ENCODE assay signal across 13 cellular contexts in the genomic region with DNA sequence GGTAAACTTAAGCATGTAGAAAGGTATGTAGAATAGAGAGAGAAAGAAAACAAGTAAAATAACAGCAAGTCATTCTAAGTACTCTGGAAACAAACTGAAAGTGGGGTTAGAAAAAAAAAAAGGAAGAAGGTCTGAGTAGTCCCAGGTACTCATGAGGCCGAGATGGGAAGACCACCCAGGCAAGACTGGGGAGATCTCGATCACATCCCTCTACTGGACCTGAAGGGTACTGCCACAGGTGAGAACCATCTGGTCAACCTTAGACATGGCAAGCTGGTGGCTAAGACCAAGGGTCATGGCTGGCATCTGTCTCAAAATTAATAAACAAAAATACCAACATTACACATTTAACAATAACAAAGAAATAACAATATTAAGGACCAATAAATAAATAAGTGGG. TPM values are rescaled to one million over a fixed set of nuclear protein-coding genes. Genes with fewer than 3 reads are reported as not detected.
DNase-seq lines count a peak whose midpoint lies in the region; TF ChIP-seq lines count a peak whose summit lies in the region.
"Had no signal": no experiment of that assay in that cellular context is flagged by ENCODE, and none has a peak within 500 bp of the region (broad histone marks: within the 10 kb centered on the region; RNA-seq: fewer than 3 reads in every experiment).

No MANE protein-coding gene starts in this region.

- H3K4me3 ChIP-seq in PC-9 = no peak overlapping the region
- H3K4me3 ChIP-seq in fibroblast of the aortic adventitia (ENCODE audit: low read depth, low read length) = no peak overlapping the region
- no peak overlapping the region for H3K4me3 ChIP-seq in hepatocyte
- H3K4me3 ChIP-seq: mucosa of descending colon, skin epidermis had no signal

- H3K27ac ChIP-seq in PC-9 (no peak overlapping the region), hepatocyte (no peak overlapping the region)
- H3K27ac ChIP-seq: skin epidermis had no signal

- H4K20me1 ChIP-seq in PC-9 (ENCODE audit: insufficient read depth) = no peaks in the 10 kb centered on the region
- no peaks in the 10 kb centered on the region for H4K20me1 ChIP-seq in hepatocyte (ENCODE audit: insufficient read depth, poor library complexity, severe bottlenecking)

- CTCF ChIA-PET in PC-9 (lab: Charles Lee) = no interaction called here

- H2AFZ ChIP-seq in PC-9 (no peak overlapping the region), hepatocyte (no peak overlapping the region)

- no peaks in the 10 kb centered on the region for H3K36me3 ChIP-seq in PC-9 (ENCODE audit: low read depth)
- no peaks in the 10 kb centered on the region for H3K36me3 ChIP-seq in hepatocyte (replicated peaks; ENCODE audit: insufficient read depth, low read depth)

- in situ Hi-C loops in ACHN (cut with HindIII; ENCODE audit: low pct_ligation_motif_present, low pct_unique_long_range_greater_than_20kb, low sequenced_read_pairs) = no loop called here

- H3K27me3 ChIP-seq in PC-9 (ENCODE audit: insufficient read depth, low read depth) (no peaks in the 10 kb centered on the region), hepatocyte (no peaks in the 10 kb centered on the region)

- H3K4me1 ChIP-seq in PC-9 (replicated peaks; ENCODE audit: insufficient read depth) (no peaks in the 10 kb centered on the region), hepatocyte (ENCODE audit: insufficient read depth) (no peaks in the 10 kb centered on the region)

- intact Hi-C loops in PC-9 (cut with micrococcal nuclease; ENCODE audit: unreplicated experiment) = no loop called here

- H3K9me2 ChIP-seq in PC-9 (ENCODE audit: insufficient read depth) (no peaks in the 10 kb centered on the region), hepatocyte (replicated peaks; ENCODE audit: insufficient read depth) (no peaks in the 10 kb centered on the region)

- H3K79me2 ChIP-seq in PC-9 (ENCODE audit: low read depth) (no peaks in the 10 kb centered on the region), hepatocyte (no peaks in the 10 kb centered on the region)

- POLR2A ChIA-PET in PC-9 (lab: Charles Lee; ENCODE audit: unreplicated experiment) = no interaction called here

- peaks cover 18% of the 10 kb centered on the region for H3K9me3 ChIP-seq in PC-9 (ENCODE audit: insufficient read depth, low read depth)
- no peaks in the 10 kb centered on the region for H3K9me3 ChIP-seq in hepatocyte (ENCODE audit: low read depth)

- TF ChIP-seq CTCF in PC-9 (conservative IDR thresholded peaks at IDR 0.05) (peak; percentile 61), fibroblast of the aortic adventitia (IDR thresholded peaks at IDR 0.05; ENCODE audit: insufficient read depth, low read length) (peak; percentile 36), hepatocyte (IDR thresholded peaks at IDR 0.05; ENCODE audit: poor library complexity) (no peak)

- DNase-seq in ACHN = peak; percentile 8
- DNase-seq in Daoy (ENCODE audit: low read depth) = peak; percentile 7
- DNase-seq in PC-9 = no peak
- no peak for DNase-seq in fibroblast of the aortic adventitia (ENCODE audit: low read depth)
- no peak for DNase-seq in retina
- DNase-seq in NCI-H1694 (lab: John Stamatoyannopoulos, UW) = no peak
- no peak for DNase-seq in activated naive CD4-positive, alpha-beta T cell treated with Interleukin-2 at 50 U/mL for 16 hours
- DNase-seq in hepatocyte (ENCODE audit: low spot score) = no peak
- DNase-seq: activated T-cell treated with anti-CD3 and anti-CD28 coated beads, Interleukin-2, amount 50 U/mL, for 1 hour; Kasumi-1; mucosa of descending colon; NK-92 treated with Interleukin-12 subunit alpha and Interleukin-12 subunit beta, amount 100 ng/mL, for 24 hours had no signal

- no peak overlapping the region for H3K4me2 ChIP-seq in PC-9
- H3K4me2 ChIP-seq in hepatocyte = no peak overlapping the region

- 69% methylated on average over 2 of the region's 2 CpGs for WGBS in hepatocyte (ENCODE audit: low lambda C conversion rate, missing lambda C conversion rate)

- BruUV-seq in PC-9 (replicated peaks; lab: Mats Ljungman, UMichigan) = no TSS peak

- H3F3A ChIP-seq in PC-9 (ENCODE audit: insufficient read depth, low read depth) = no peaks in the 10 kb centered on the region

RNA-seq across cellular contexts. Expression of gene ZNF724, which starts 36.3 kb away (rescaled TPM):
- total RNA-seq in Daoy (2014; rRNA removed; shearing (Covaris generic)) = 9.8 and 22.1 TPM in 2 replicates
- total RNA-seq in PC-9 (2021) (8.4 and 8.7 TPM in 2 replicates), fibroblast of the aortic adventitia (ENCODE audit: low replicate concordance) (3.1 and 15.1 TPM in 2 replicates), hepatocyte (6.5 and 11.2 TPM in 2 replicates)
- 0.93 and 2.4 TPM in 2 replicates for polyA plus RNA-seq in hepatocyte

Comparison
In these comparisons a context has a peak if more than half of its experiments do, and no peak if none do; other contexts are left out.
1. DNase-seq: peak in ACHN (single experiment) and Daoy (single experiment); none in PC-9 (0 of 2), fibroblast of the aortic adventitia (single experiment), retina (single experiment), NCI-H1694 (single experiment), activated naive CD4-positive, alpha-beta T cell treated with Interleukin-2 at 50 U/mL for 16 hours (single experiment) and hepatocyte (single experiment).